Comparison of ENCODE assay signal across 28 cellular contexts in the genomic region with DNA sequence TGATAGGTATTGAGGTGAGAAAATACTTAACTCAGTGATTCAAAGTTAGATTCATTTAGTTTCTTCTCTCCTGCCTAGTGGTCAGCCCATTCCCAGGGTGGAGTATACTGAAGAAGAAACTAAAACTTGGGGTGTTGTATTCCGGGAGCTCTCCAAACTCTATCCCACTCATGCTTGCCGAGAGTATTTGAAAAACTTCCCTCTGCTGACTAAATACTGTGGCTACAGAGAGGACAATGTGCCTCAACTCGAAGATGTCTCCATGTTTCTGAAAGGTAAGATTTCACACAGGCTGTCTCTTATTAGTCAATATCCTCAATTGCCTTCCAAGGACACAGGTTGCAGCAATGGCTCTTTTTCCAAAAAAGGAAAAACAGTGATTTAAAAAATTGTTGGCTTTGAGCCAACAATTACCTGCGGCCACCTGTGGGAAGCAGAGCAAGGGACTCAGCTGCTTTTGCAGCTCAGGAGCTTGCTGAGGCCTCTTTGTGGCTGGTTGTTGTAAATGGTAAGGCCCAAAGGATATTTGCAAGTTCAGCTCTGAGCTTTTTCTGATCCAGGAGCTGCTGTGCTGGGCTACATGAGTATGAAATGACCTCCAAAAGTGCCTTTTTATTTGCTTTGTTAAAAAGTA. TPM values are rescaled to one million over a fixed set of nuclear protein-coding genes. Genes with fewer than 3 reads are reported as not detected.
DNase-seq lines count a peak whose midpoint lies in the region; ATAC-seq, FAIRE-seq and TF ChIP-seq lines count a peak whose summit lies in the region.
"Had no signal": no experiment of that assay in that cellular context is flagged by ENCODE, and none has a peak within 500 bp of the region (broad histone marks: within the 10 kb centered on the region; RNA-seq: fewer than 3 reads in every experiment).

No MANE protein-coding gene starts in this region.

- ATAC-seq in WTC11 (peak; percentile 89), pancreas (peak; percentile 43 to 83 (median 70)), HG02870 (IDR thresholded peaks at IDR 0.05; ENCODE audit: unreplicated experiment) (no peak), Right ventricle myocardium inferior (no peak), HG02885 (IDR thresholded peaks at IDR 0.05; ENCODE audit: poor library complexity, unreplicated experiment) (no peak)
- ATAC-seq: esophagus mucosa, gastroesophageal sphincter, GM12878 had no signal

- no peak overlapping the region for H3K4me3 ChIP-seq in pancreas
- H3K4me3 ChIP-seq: gastroesophageal sphincter, GM12878, sigmoid colon had no signal

- 43 to 44% methylated on average over 4 of the region's 4 CpGs for WGBS in pancreas, 2 donors

- H3K27me3 ChIP-seq in pancreas: no peaks in the 10 kb centered on the region
- H3K27me3 ChIP-seq: gastroesophageal sphincter, sigmoid colon had no signal

- H3K4me1 Mint-ChIP-seq in WTC11: peaks cover 29% of the 10 kb centered on the region
- H3K4me1 Mint-ChIP-seq: mesothelial cell of epicardium, nephron had no signal

- peaks cover 4% of the 10 kb centered on the region; the same call in 1 of the 2 replicates for H3K27me3 Mint-ChIP-seq in WTC11 (ENCODE audit: low read depth)

- peak overlapping the region; percentile 78; the same call in 1 of the 2 replicates for H3K27ac Mint-ChIP-seq in WTC11
- H3K27ac Mint-ChIP-seq: activated naive CD8-positive, alpha-beta T cell treated with anti-CD3 and anti-CD28 coated beads, Interleukin-2, amount 10 ng/mL, durations not matched to agents 7 days and 5 days; activated T-helper 2 cell treated with anti-CD3 and anti-CD28 coated beads, Interferon-gamma antibody, Interleukin-2, Interleukin-4, amounts not matched to agents 10 μg/mL and 5 μg/mL and 100 μg/mL, durations not matched to agents 14 hours and 24 hours and 36 hours; mesothelial cell of epicardium; nephron had no signal

- peaks cover 8% of the 10 kb centered on the region for H3K9me3 Mint-ChIP-seq in WTC11
- H3K9me3 Mint-ChIP-seq: activated naive CD8-positive, alpha-beta T cell treated with anti-CD3 and anti-CD28 coated beads, Interleukin-2, amount 10 ng/mL, durations not matched to agents 7 days and 5 days; activated T-helper 2 cell treated with anti-CD3 and anti-CD28 coated beads, Interferon-gamma antibody, Interleukin-2, Interleukin-4, amounts not matched to agents 10 μg/mL and 5 μg/mL and 100 μg/mL, durations not matched to agents 14 hours and 24 hours and 36 hours; mesothelial cell of epicardium; nephron had no signal

- no peak for FAIRE-seq in pancreas (lab: Jason Lieb, UNC)
- FAIRE-seq: GM12878, H54, urothelium cell line had no signal

- H3K4me1 ChIP-seq in pancreas: no peaks in the 10 kb centered on the region
- H3K4me1 ChIP-seq: gastroesophageal sphincter, parathyroid adenoma had no signal

- DNase-seq in NCI-H345 (lab: John Stamatoyannopoulos, UW): peak; percentile 14
- DNase-seq in NCI-H345 treated with DMSO at 0.1 percent for 48 hours (lab: John Stamatoyannopoulos, UW; ENCODE audit: unreplicated experiment): no peak
- peak; percentile 20 for DNase-seq in NCI-H1105 (lab: John Stamatoyannopoulos, UW)
- no peak for DNase-seq in WTC11 (ENCODE audit: low spot score)
- peak in 3 of 6 donors; percentile 4 to 26 (median 15) for DNase-seq in pancreas
- DNase-seq in Right ventricle myocardium inferior (ENCODE audit: missing footprints): no peak
- DNase-seq: activated CD8-positive, alpha-beta memory T cell treated with anti-CD3 and anti-CD28 coated beads, Interleukin-2, amount 50 U/mL, for 4 hours; activated naive CD8-positive, alpha-beta T cell treated with anti-CD3 and anti-CD28 coated beads, Interleukin-2, amount 10 ng/mL, durations not matched to agents 7 days and 5 days; DMS 273 treated with DMSO at 0.1 percent for 48 hours; effector CD8-positive, alpha-beta T cell; NCI-H1694; NCI-H524 treated with DMSO at 0.1 percent for 48 hours; SHP77 treated with DMSO at 0.1 percent for 48 hours; sigmoid colon; substantia nigra; T-helper 1 cell had no signal

- POLR2A ChIA-PET in WTC11 (lab: Charles Lee): no interaction called here

- H3K4me3 Mint-ChIP-seq in WTC11: no peak overlapping the region
- H3K4me3 Mint-ChIP-seq: activated naive CD8-positive, alpha-beta T cell treated with anti-CD3 and anti-CD28 coated beads, Interleukin-2, amount 10 ng/mL, durations not matched to agents 7 days and 5 days; mesothelial cell of epicardium; nephron had no signal

- no peaks in the 10 kb centered on the region for H3K36me3 ChIP-seq in pancreas
- H3K36me3 ChIP-seq: gastroesophageal sphincter, sigmoid colon had no signal

- TF ChIP-seq CTCF in WTC11 (IDR thresholded peaks at IDR 0.05) (no peak), pancreas (IDR thresholded peaks at IDR 0.05) (no peak)

- no peak overlapping the region for H3K27ac ChIP-seq in pancreas
- H3K27ac ChIP-seq: C4-2B, gastroesophageal sphincter, parathyroid adenoma, sigmoid colon had no signal

- no peaks in the 10 kb centered on the region for H3K9me3 ChIP-seq in pancreas
- H3K9me3 ChIP-seq: gastroesophageal sphincter, sigmoid colon had no signal

- 0 out of 2 replicates have a peak, but pooled peaks cover 3% of the 10 kb centered on the region for H3K36me3 Mint-ChIP-seq in WTC11
- H3K36me3 Mint-ChIP-seq: activated naive CD8-positive, alpha-beta T cell treated with anti-CD3 and anti-CD28 coated beads, Interleukin-2, amount 10 ng/mL, durations not matched to agents 7 days and 5 days; mesothelial cell of epicardium had no signal

- CTCF ChIA-PET in WTC11 (lab: Charles Lee): interaction anchor here (1.0 to 1.7 kb wide), 2 partner anchors 13 to 34 kb away, joined by 6 to 7 read pairs; a partner anchor contains a TSS

- intact Hi-C loops in pancreas (cut with DNase I): no loop called here
- intact Hi-C loops in Right ventricle myocardium inferior (cut with DNase I): no loop called here

TF ChIP-seq in WTC11, 78 proteins besides CTCF, POLR2A, EP300 and RAD21 (continues in another document):
- TF ChIP-seq, protein P1, sequence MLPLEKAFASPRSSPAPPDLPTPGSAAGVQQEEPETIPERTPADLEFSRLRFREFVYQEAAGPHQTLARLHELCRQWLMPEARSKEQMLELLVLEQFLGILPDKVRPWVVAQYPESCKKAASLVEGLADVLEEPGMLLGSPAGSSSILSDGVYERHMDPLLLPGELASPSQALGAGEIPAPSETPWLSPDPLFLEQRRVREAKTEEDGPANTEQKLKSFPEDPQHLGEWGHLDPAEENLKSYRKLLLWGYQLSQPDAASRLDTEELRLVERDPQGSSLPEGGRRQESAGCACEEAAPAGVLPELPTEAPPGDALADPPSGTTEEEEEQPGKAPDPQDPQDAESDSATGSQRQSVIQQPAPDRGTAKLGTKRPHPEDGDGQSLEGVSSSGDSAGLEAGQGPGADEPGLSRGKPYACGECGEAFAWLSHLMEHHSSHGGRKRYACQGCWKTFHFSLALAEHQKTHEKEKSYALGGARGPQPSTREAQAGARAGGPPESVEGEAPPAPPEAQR (CRISPR knock-in tag; IDR thresholded peaks at IDR 0.05): no peak
- TF ChIP-seq CBFB (CRISPR knock-in tag; IDR thresholded peaks at IDR 0.05; ENCODE audit: low read depth) (no peak), NFYB (CRISPR knock-in tag; conservative IDR thresholded peaks at IDR 0.05; ENCODE audit: low read depth) (no peak), ATF1 (CRISPR knock-in tag; IDR thresholded peaks at IDR 0.05) (no peak), TEAD4 (CRISPR knock-in tag; IDR thresholded peaks at IDR 0.05) (no peak), JAZF1 (CRISPR knock-in tag; IDR thresholded peaks at IDR 0.05) (no peak), SP1 (CRISPR knock-in tag; conservative IDR thresholded peaks at IDR 0.05) (no peak), NR3C1 (CRISPR knock-in tag; conservative IDR thresholded peaks at IDR 0.05; ENCODE audit: low read depth) (no peak), ZNF232 (CRISPR knock-in tag; IDR thresholded peaks at IDR 0.05) (no peak)
- TF ChIP-seq, protein P2, sequence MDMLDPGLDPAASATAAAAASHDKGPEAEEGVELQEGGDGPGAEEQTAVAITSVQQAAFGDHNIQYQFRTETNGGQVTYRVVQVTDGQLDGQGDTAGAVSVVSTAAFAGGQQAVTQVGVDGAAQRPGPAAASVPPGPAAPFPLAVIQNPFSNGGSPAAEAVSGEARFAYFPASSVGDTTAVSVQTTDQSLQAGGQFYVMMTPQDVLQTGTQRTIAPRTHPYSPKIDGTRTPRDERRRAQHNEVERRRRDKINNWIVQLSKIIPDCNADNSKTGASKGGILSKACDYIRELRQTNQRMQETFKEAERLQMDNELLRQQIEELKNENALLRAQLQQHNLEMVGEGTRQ (CRISPR knock-in tag; IDR thresholded peaks at IDR 0.05): no peak
- TF ChIP-seq, protein P3, sequence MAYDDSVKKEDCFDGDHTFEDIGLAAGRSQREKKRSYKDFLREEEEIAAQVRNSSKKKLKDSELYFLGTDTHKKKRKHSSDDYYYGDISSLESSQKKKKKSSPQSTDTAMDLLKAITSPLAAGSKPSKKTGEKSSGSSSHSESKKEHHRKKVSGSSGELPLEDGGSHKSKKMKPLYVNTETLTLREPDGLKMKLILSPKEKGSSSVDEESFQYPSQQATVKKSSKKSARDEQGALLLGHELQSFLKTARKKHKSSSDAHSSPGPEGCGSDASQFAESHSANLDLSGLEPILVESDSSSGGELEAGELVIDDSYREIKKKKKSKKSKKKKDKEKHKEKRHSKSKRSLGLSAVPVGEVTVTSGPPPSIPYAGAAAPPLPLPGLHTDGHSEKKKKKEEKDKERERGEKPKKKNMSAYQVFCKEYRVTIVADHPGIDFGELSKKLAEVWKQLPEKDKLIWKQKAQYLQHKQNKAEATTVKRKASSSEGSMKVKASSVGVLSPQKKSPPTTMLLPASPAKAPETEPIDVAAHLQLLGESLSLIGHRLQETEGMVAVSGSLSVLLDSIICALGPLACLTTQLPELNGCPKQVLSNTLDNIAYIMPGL (CRISPR knock-in tag; IDR thresholded peaks at IDR 0.05): no peak
- TF ChIP-seq, protein P4, sequence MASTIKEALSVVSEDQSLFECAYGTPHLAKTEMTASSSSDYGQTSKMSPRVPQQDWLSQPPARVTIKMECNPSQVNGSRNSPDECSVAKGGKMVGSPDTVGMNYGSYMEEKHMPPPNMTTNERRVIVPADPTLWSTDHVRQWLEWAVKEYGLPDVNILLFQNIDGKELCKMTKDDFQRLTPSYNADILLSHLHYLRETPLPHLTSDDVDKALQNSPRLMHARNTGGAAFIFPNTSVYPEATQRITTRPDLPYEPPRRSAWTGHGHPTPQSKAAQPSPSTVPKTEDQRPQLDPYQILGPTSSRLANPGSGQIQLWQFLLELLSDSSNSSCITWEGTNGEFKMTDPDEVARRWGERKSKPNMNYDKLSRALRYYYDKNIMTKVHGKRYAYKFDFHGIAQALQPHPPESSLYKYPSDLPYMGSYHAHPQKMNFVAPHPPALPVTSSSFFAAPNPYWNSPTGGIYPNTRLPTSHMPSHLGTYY (CRISPR knock-in tag; IDR thresholded peaks at IDR 0.05): no peak

RNA-seq across cellular contexts. Expression of a gene that starts 33.9 kb away (rescaled TPM):
- total RNA-seq in WTC11 (2021) (0.55 to 0.83 TPM (median 0.64 TPM) in 3 replicates), pancreas (not detected), Right ventricle myocardium inferior (not detected)
- polyA plus RNA-seq in pancreas: not detected
- total RNA-seq: activated naive CD8-positive, alpha-beta T cell treated with anti-CD3 and anti-CD28 coated beads, Interleukin-2, amount 10 ng/mL, durations not matched to agents 7 days and 5 days; activated T-helper 2 cell treated with anti-CD3 and anti-CD28 coated beads, Interferon-gamma antibody, Interleukin-2, Interleukin-4, amounts not matched to agents 10 μg/mL and 5 μg/mL and 100 μg/mL, durations not matched to agents 14 hours and 24 hours and 36 hours; esophagus mucosa; gastroesophageal sphincter; GM12878; mesothelial cell of epicardium had no signal
- polyA plus RNA-seq: GM12878, sigmoid colon had no signal

Comparison
In these comparisons a context has a peak if more than half of its experiments do, and no peak if none do; other contexts are left out.
1. DNase-seq: peak in NCI-H345 (single experiment) and NCI-H1105 (single experiment); none in NCI-H345 treated with DMSO at 0.1 percent for 48 hours (single experiment), WTC11 (single experiment) and Right ventricle myocardium inferior (single experiment).
2. ATAC-seq: peak in WTC11 (single experiment) and pancreas (4 of 4); none in HG02870 (single experiment), Right ventricle myocardium inferior (single experiment) and HG02885 (single experiment).